Comparison of ENCODE assay signal across 7 cellular contexts in the genomic region with DNA sequence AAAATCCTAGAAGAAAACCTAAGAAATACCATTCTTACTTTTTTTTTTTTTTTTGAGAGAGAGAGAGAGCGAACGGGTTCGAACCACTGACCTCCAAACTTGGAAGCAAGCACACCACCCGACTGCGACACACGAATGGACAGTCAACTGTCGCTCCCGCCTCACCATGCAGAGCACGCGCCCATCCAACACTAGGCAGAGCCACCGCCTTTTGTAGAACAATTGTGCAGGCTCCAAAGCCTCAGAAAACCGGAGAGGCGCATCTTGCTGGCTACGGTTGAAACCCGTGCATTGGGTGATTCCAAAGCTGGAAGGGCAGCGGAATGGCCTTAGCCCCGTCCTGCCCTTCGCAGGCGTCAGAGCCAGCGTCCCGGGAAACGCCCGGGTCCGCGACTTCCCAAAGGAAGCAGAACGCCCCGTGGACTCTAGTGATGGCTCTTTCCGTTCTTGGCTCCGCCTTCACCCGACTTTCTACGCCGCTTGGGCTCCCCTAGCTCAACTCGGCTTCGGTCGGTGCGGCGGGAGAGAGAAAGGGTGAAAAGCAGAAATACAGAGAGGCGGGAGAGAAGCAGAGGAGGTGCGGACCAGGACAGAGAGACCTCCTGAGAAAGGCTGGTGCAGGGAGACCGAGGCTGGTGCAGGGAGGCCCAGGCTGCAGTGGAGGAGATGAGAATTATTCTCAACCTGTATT.
DNase-seq lines count a peak whose midpoint lies in the region; ATAC-seq and TF ChIP-seq lines count a peak whose summit lies in the region.

No MANE protein-coding gene starts in this region.

- DNase-seq in HFFc6: no peak
- DNase-seq in iPS-NIHi11 (ENCODE audit: low spot score): peak; percentile 63
- no peak for DNase-seq in smooth muscle cell (lab: John Stamatoyannopoulos, UW; ENCODE audit: unreplicated experiment)
- DNase-seq in hippocampal formation (lab: John Stamatoyannopoulos, UW): no peak
- no peak for DNase-seq in cerebellum (ENCODE audit: low spot score)

- H3K27ac ChIP-seq in smooth muscle cell (ENCODE audit: low read depth): no peak overlapping the region

- TF ChIP-seq CTCF in HFFc6 (IDR thresholded peaks at IDR 0.05): no peak
- TF ChIP-seq CTCF in smooth muscle cell (IDR thresholded peaks at IDR 0.05; ENCODE audit: borderline replicate concordance, insufficient read depth, poor library complexity, severe bottlenecking): no peak

- no peaks in the 10 kb centered on the region; the same call in 1 of the 2 replicates for H3K9me3 Mint-ChIP-seq in HFFc6
- no peaks in the 10 kb centered on the region for H3K9me3 Mint-ChIP-seq in activated naive CD8-positive, alpha-beta T cell (ENCODE audit: low read depth)

- peak overlapping the region; percentile 84 for H3K4me2 ChIP-seq in smooth muscle cell

- peak overlapping the region; percentile 65 for H3K4me3 Mint-ChIP-seq in HFFc6
- H3K4me3 Mint-ChIP-seq in activated naive CD8-positive, alpha-beta T cell: peak overlapping the region; percentile 80

- peaks cover 7% of the 10 kb centered on the region for H3K27me3 ChIP-seq in smooth muscle cell (ENCODE audit: low read depth)

- no peaks in the 10 kb centered on the region for H3F3A ChIP-seq in smooth muscle cell (ENCODE audit: low read depth)

- no peaks in the 10 kb centered on the region for H4K20me1 ChIP-seq in smooth muscle cell (ENCODE audit: low read depth)

- H3K79me2 ChIP-seq in smooth muscle cell (ENCODE audit: low read depth): no peaks in the 10 kb centered on the region

- no peaks in the 10 kb centered on the region for H3K36me3 ChIP-seq in smooth muscle cell (ENCODE audit: low read depth)

- H2AFZ ChIP-seq in smooth muscle cell (ENCODE audit: low read depth): peak overlapping the region; percentile 92

- no peaks in the 10 kb centered on the region for H3K36me3 Mint-ChIP-seq in HFFc6 (ENCODE audit: low read depth)
- peaks cover 6% of the 10 kb centered on the region for H3K36me3 Mint-ChIP-seq in activated naive CD8-positive, alpha-beta T cell

- peak overlapping the region; percentile 55 for H3K4me3 ChIP-seq in smooth muscle cell

- H3K27ac Mint-ChIP-seq in HFFc6: no peak overlapping the region
- H3K27ac Mint-ChIP-seq in activated naive CD8-positive, alpha-beta T cell: no peak overlapping the region

- no peak for ATAC-seq in GM18519 (IDR thresholded peaks at IDR 0.05; ENCODE audit: low FRiP score, unreplicated experiment)

- H3K4me1 Mint-ChIP-seq in HFFc6 (ENCODE audit: low read depth): no peaks in the 10 kb centered on the region
- peaks cover 15% of the 10 kb centered on the region for H3K4me1 Mint-ChIP-seq in activated naive CD8-positive, alpha-beta T cell (ENCODE audit: low read depth)

- no peaks in the 10 kb centered on the region for H3K4me1 ChIP-seq in smooth muscle cell (ENCODE audit: low read depth)

- H3K9ac ChIP-seq in smooth muscle cell (ENCODE audit: low read depth): no peak overlapping the region

- H3K9me3 ChIP-seq in smooth muscle cell (replicated peaks; ENCODE audit: low read depth): no peaks in the 10 kb centered on the region

- peaks cover 43% of the 10 kb centered on the region for H3K27me3 Mint-ChIP-seq in HFFc6 (ENCODE audit: insufficient read depth)
- H3K27me3 Mint-ChIP-seq in activated naive CD8-positive, alpha-beta T cell: peaks cover 50% of the 10 kb centered on the region

- 22% methylated on average over 39 of the region's 40 CpGs for WGBS in smooth muscle cell (ENCODE audit: low lambda C conversion rate)
